Comparison of ENCODE assay signal across 8 cellular contexts in the genomic region with DNA sequence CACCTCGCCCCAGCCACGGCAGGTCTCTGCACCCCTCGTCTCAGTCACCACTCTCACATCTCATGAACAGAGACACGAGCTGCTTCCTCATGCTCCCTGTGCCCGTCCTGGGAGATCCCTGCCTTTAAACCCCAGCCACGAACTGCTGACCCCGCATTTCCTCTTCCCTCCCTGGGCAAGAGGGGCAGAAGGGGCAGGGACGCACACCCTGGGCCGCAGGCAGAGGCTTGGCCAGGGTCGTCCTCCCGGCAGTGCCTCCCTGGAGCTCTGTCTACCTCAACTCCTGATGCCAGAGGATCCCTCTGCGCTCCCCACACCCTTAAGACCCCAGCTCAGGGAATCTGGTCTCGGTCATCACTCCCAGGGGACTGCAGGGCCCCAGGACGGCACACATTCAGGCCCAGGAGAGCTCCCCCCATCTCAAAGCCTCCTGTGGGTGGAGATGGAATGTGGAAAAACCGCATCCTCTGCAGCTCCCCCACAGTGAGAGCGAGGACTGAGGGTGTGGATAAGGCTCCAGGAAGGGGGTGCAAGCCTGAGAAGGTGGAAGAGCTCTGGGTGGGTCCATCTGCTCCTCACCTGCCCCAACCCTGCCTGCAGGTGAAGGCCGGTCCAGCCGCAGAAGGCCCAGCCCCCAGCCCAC. TPM values are rescaled to one million over a fixed set of nuclear protein-coding genes. Genes with fewer than 3 reads are reported as not detected.
A peak's percentile ranks its signal among the peaks of the same experiment; 100 is the strongest.
DNase-seq lines count a peak whose midpoint lies in the region; ATAC-seq, FAIRE-seq and TF ChIP-seq lines count a peak whose summit lies in the region.

No MANE protein-coding gene starts in this region.

- H3K27me3 ChIP-seq in SJCRH30, result peaks cover 11% of the 10 kb centered on the region; the same call in 1 of the 2 replicates
- no peaks in the 10 kb centered on the region for H3K27me3 ChIP-seq in fibroblast of lung (ENCODE audit: control insufficient read depth, insufficient read depth, low read length)

- peak; percentile 66 for FAIRE-seq in GM18507 (lab: Jason Lieb, UNC)

- peak overlapping the region; percentile 90 for H3K4me3 ChIP-seq in SJCRH30
- H3K4me3 ChIP-seq in fibroblast of lung (replicated peaks in 1 of 4; ENCODE audit: control extremely low read depth in 1 of 4, insufficient read depth in 1 of 4, low read depth in 3 of 4, low read length in 4 of 4), result peak overlapping the region; percentile 43 to 67 (median 62)

- DNase-seq in GM18507 (ENCODE audit: extremely low spot score, insufficient read length, low read depth) (no peak), SJCRH30 (peak in 1 of 2 experiments; percentile 56), fibroblast of lung (ENCODE audit: low read depth in 2 of 2) (peak in 1 of 2 donors; percentile 62), osteocyte (ENCODE audit: extremely low spot score, unreplicated experiment) (no peak), omental fat pad (ENCODE audit: low spot score) (no peak), COR-L47 (lab: John Stamatoyannopoulos, UW) (no peak), NCI-H748 (lab: John Stamatoyannopoulos, UW; ENCODE audit: unreplicated experiment) (no peak)

- no peaks in the 10 kb centered on the region for H3K9me3 Mint-ChIP-seq in osteocyte (ENCODE audit: unreplicated experiment)

- TF ChIP-seq CTCF in fibroblast of lung (conservative IDR thresholded peaks at IDR 0.05 in 1 of 2, IDR thresholded peaks at IDR 0.05 in 1 of 2; ENCODE audit: low read depth in 1 of 2, low read length in 2 of 2) (no peak), osteocyte (IDR thresholded peaks at IDR 0.05) (no peak), omental fat pad (IDR thresholded peaks at IDR 0.05) (no peak)

- H3K4me2 ChIP-seq in fibroblast of lung (ENCODE audit: extremely low read depth, insufficient read depth, low read length), result peak overlapping the region; percentile 83

- no peaks in the 10 kb centered on the region for H4K20me1 ChIP-seq in fibroblast of lung (ENCODE audit: control insufficient read depth, extremely low read depth, insufficient read depth, low read length)

- H2AFZ ChIP-seq in fibroblast of lung (ENCODE audit: low read length), result no peak overlapping the region

- peaks cover 16% of the 10 kb centered on the region for H3K4me1 Mint-ChIP-seq in osteocyte (ENCODE audit: unreplicated experiment)

- H3K27ac ChIP-seq in SJCRH30, result no peak overlapping the region
- no peak overlapping the region for H3K27ac ChIP-seq in fibroblast of lung (ENCODE audit: insufficient read depth, low read length)

- H3K9me3 ChIP-seq in SJCRH30 (replicated peaks) (no peaks in the 10 kb centered on the region), fibroblast of lung (ENCODE audit: control insufficient read depth, insufficient read depth, low read depth, low read length) (no peaks in the 10 kb centered on the region)

- H3K36me3 Mint-ChIP-seq in osteocyte (ENCODE audit: unreplicated experiment), result no peaks in the 10 kb centered on the region

- H3K4me3 Mint-ChIP-seq in osteocyte (ENCODE audit: unreplicated experiment), result peak overlapping the region; percentile 66

- ATAC-seq in omental fat pad (ENCODE audit: low FRiP score), result no peak
- ATAC-seq in HG03139 (IDR thresholded peaks at IDR 0.05; ENCODE audit: unreplicated experiment), result no peak

- H3K4me1 ChIP-seq in SJCRH30, result peaks cover 16% of the 10 kb centered on the region
- H3K4me1 ChIP-seq in fibroblast of lung (ENCODE audit: control insufficient read depth, extremely low read depth, insufficient read depth, low read length), result peaks cover 11% of the 10 kb centered on the region

- H3K9ac ChIP-seq in fibroblast of lung (ENCODE audit: insufficient read depth, low read length), result peak overlapping the region; percentile 23

- H3K36me3 ChIP-seq in SJCRH30, result no peaks in the 10 kb centered on the region
- no peaks in the 10 kb centered on the region for H3K36me3 ChIP-seq in fibroblast of lung (ENCODE audit: control insufficient read depth, insufficient read depth, low read length)

- no peaks in the 10 kb centered on the region for H3K27me3 Mint-ChIP-seq in osteocyte (ENCODE audit: unreplicated experiment)

- no peaks in the 10 kb centered on the region for H3K79me2 ChIP-seq in fibroblast of lung (ENCODE audit: control insufficient read depth, insufficient read depth, low read length)

- H3K27ac Mint-ChIP-seq in osteocyte (ENCODE audit: unreplicated experiment), result no peak overlapping the region

RNA-seq across cellular contexts. Expression of a gene that starts 1.2 kb away (rescaled TPM):
- 39.9 and 54.0 TPM in 2 replicates for total RNA-seq in SJCRH30 (2014; rRNA removed; shearing (Covaris generic))
- total RNA-seq in fibroblast of lung, result 13.4 and 17.7 TPM in 2 replicates
- 23.4 and 37.0 TPM in 2 replicates for polyA plus RNA-seq in fibroblast of lung
- polyA plus RNA-seq in fibroblast of lung (2012), result 23.1 and 30.3 TPM in 2 replicates
- 16.3 and 17.4 TPM in 2 replicates for polyA minus RNA-seq in fibroblast of lung (ENCODE audit: low replicate concordance)
- total RNA-seq in osteocyte, result 8.4 and 11.6 TPM in 2 replicates
- 10 to 100 TPM; 34.4 to 43.0 (median 37.2) TPM for total RNA-seq in omental fat pad
